Comparison of ENCODE assay signal across 8 cellular contexts in genomic region chr5:78359831-78360673, GRCh38. TPM values are rescaled to one million over a fixed set of nuclear protein-coding genes. Genes with fewer than 3 reads are reported as not detected.
DNase-seq lines count a peak whose midpoint lies in the region; ATAC-seq and TF ChIP-seq lines count a peak whose summit lies in the region.

Gene SCAMP1, plus strand, starts transcription at chr5:78360617. Its CDS starts 55 bp downstream, at chr5:78360672.

- H3K27ac ChIP-seq in ovary (peak within 1 kb of the TSS; percentile 70 to 78), thyroid gland (peak within 1 kb of the TSS; percentile 74 to 93 (median 91))

- H3K9me3 ChIP-seq in ovary (no peaks in the 10 kb centered on the region), thyroid gland (no peaks in the 10 kb centered on the region)

- intact Hi-C loops in head of caudate nucleus (cut with DNase I): loop anchor here (1.0 to 10.0 kb wide), 2 partner anchors 66 to 615 kb away; partner anchors contain the start of gene AP3B1
- intact Hi-C loops in ovary (cut with DNase I): loop anchor here (5.0 kb wide), 3 partner anchors 58 to 68 kb away; partner anchors contain the start of gene AP3B1 (in 2 of the 4)
- intact Hi-C loops in thyroid gland (cut with DNase I): loop anchor here (10.0 kb wide), 1 partner anchor 165 kb away; no protein-coding TSS in a partner anchor

- H3K4me1 ChIP-seq in ovary (ENCODE audit: insufficient read depth) (peaks cover 5% of the 10 kb centered on the region), thyroid gland (peaks cover 9 to 22% of the 10 kb centered on the region in 2 donors)

- TF ChIP-seq CTCF in ovary (IDR thresholded peaks at IDR 0.05): peak; percentile 42 to 80 (median 70)
- peak in 4 of 6 experiments; percentile 28 to 68 (median 60) for TF ChIP-seq CTCF in thyroid gland (IDR thresholded peaks at IDR 0.05)

- H3K36me3 ChIP-seq in ovary (no peaks in the 10 kb centered on the region), thyroid gland (no peaks in the 10 kb centered on the region)

- WGBS in ovary, 3 donors: 0 to 1% (median 0%) methylated on average over 55 to 79 of the region's 79 CpGs
- 0 to 3% methylated on average over 23 to 34 of the region's 79 CpGs for WGBS in thyroid gland, 2 donors

- H3K36me3 Mint-ChIP-seq in activated naive CD8-positive, alpha-beta T cell: peaks cover 2% of the 10 kb centered on the region

- H3K27me3 ChIP-seq in ovary (no peaks in the 10 kb centered on the region), thyroid gland (no peaks in the 10 kb centered on the region)

- H3K9me3 Mint-ChIP-seq in activated naive CD8-positive, alpha-beta T cell (ENCODE audit: low read depth): no peaks in the 10 kb centered on the region

- DNase-seq in NCI-H1048 (lab: John Stamatoyannopoulos, UW): peak; percentile 76
- peak; percentile 83 for DNase-seq in SKM-1 (lab: John Stamatoyannopoulos, UW; ENCODE audit: unreplicated experiment)
- peak; percentile 71 to 96 (median 91) for DNase-seq in head of caudate nucleus
- peak; percentile 88 to 97 (median 91) for DNase-seq in ovary
- DNase-seq in thyroid gland: peak; percentile 90 to 92

- peak within 1 kb of the TSS; percentile 98 for H3K27ac Mint-ChIP-seq in activated naive CD8-positive, alpha-beta T cell

- ATAC-seq in HG02588 (IDR thresholded peaks at IDR 0.05; ENCODE audit: unreplicated experiment): peak; percentile 81

- TF ChIP-seq POLR2A in GM10847 (IDR thresholded peaks at IDR 0.05; ENCODE audit: extremely low read depth, insufficient read length) (peak; percentile 77), ovary (IDR thresholded peaks at IDR 0.05) (peak; percentile 88), thyroid gland (IDR thresholded peaks at IDR 0.05) (peak; percentile 34 to 91)

- peaks cover 55% of the 10 kb centered on the region for H3K4me1 Mint-ChIP-seq in activated naive CD8-positive, alpha-beta T cell (ENCODE audit: low read depth)

- no peak for TF ChIP-seq EP300 in ovary (IDR thresholded peaks at IDR 0.05)

- H3K27me3 Mint-ChIP-seq in activated naive CD8-positive, alpha-beta T cell: no peaks in the 10 kb centered on the region

- H3K4me3 ChIP-seq in ovary: peak within 1 kb of the TSS; percentile 99
- H3K4me3 ChIP-seq in thyroid gland (replicated peaks in 1 of 3): peak within 1 kb of the TSS; percentile 86 to 96 (median 94)

- H3K4me3 Mint-ChIP-seq in activated naive CD8-positive, alpha-beta T cell: peak within 1 kb of the TSS; percentile 94

RNA-seq across cellular contexts. Expression of gene SCAMP1, which starts in this region (rescaled TPM):
- total RNA-seq in ovary: 10 to 100 TPM; 26.9 to 38.8 (median 35.7) TPM
- 10 to 100 TPM; 13.6 to 27.1 TPM for polyA plus RNA-seq in ovary
- 10 to 100 TPM; 45.0 to 56.1 (median 49.9) TPM for total RNA-seq in thyroid gland

Comparison
In these comparisons a context has a peak if more than half of its experiments do, and no peak if none do; other contexts are left out.
1. Peak in every context shown above with its lines: DNase-seq, ATAC-seq, H3K4me3 ChIP-seq and H3K27ac ChIP-seq.